1 cellular context compared by ENCODE assay signal in the genomic region with DNA sequence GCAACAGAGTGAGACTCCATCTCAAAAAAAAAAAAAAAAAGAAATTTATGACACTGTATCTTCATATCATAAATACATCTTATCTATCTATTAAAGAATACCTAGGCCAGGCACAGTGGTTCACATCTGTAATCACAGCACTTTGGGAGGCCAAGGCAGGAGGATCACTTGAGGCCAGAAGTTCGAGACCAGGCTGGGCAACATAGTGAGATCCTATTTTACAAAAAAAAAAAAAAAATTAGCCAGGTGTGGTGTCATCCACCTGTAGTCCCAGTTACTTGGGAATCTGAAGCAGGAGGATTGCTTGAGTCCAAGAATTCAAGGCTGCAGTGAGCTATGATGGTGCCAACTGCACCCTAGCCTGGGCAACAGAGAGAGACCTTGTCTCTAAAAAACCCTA.
TF ChIP-seq lines count a peak whose summit lies in the region.

No MANE protein-coding gene starts in this region.

TF ChIP-seq in K562, 482 proteins besides CTCF, POLR2A, EP300 and RAD21 (continued from another document):
- TF ChIP-seq ATF1 (CRISPR knock-in tag; IDR thresholded peaks at IDR 0.05): no peak
- TF ChIP-seq ATF1 (tag; IDR thresholded peaks at IDR 0.05): no peak
- TF ChIP-seq ZNF24 (IDR thresholded peaks at IDR 0.05): no peak
